ENCODE assay signal across 8 cellular contexts in genomic region chr14:75050852-75051555, GRCh38. TPM values are rescaled to one million over a fixed set of nuclear protein-coding genes. Genes with fewer than 3 reads are reported as not detected.
DNase-seq lines count a peak whose midpoint lies in the region; ATAC-seq and TF ChIP-seq lines count a peak whose summit lies in the region.

Gene MLH3, minus strand, starts transcription at chr14:75051467. Its CDS starts 1,812 bp downstream, at chr14:75049655.

- peaks cover 10% of the 10 kb centered on the region for H3K79me2 ChIP-seq in parathyroid adenoma

- no peaks in the 10 kb centered on the region for H3K9me3 Mint-ChIP-seq in T-cell
- no peaks in the 10 kb centered on the region for H3K9me3 Mint-ChIP-seq in activated naive CD8-positive, alpha-beta T cell treated with anti-CD3 and anti-CD28 coated beads, Interleukin-2, amount 50 U/mL, for 24 hours

- DNase-seq in ELR (ENCODE audit: low read depth) (peak; percentile 86), NCI-H128 (lab: John Stamatoyannopoulos, UW; ENCODE audit: unreplicated experiment) (peak; percentile 73), T-cell (peak; percentile 55 to 82 (median 73)), Right ventricle myocardium superior (peak; percentile 92), thyroid gland (peak; percentile 90 to 92)
- peak; percentile 82 for DNase-seq in activated naive CD8-positive, alpha-beta T cell treated with anti-CD3 and anti-CD28 coated beads, Interleukin-2, amount 50 U/mL, for 24 hours

- WGBS in thyroid gland, 2 donors = 2 to 3% methylated on average over 31 to 38 of the region's 59 CpGs

- peak within 1 kb of the TSS; percentile 68 for H3K9ac ChIP-seq in parathyroid adenoma

- H3K27ac ChIP-seq in parathyroid adenoma = peak within 1 kb of the TSS; percentile 81
- H3K27ac ChIP-seq in thyroid gland = peak within 1 kb of the TSS; percentile 94 to 95 (median 95)

- POLR2A ChIA-PET in T-cell (lab: Charles Lee) = no interaction called here

- peaks cover 26% of the 10 kb centered on the region for H3K36me3 Mint-ChIP-seq in T-cell
- peaks cover 56% of the 10 kb centered on the region for H3K36me3 Mint-ChIP-seq in activated naive CD8-positive, alpha-beta T cell treated with anti-CD3 and anti-CD28 coated beads, Interleukin-2, amount 50 U/mL, for 24 hours (ENCODE audit: low read depth)

- H2AFZ ChIP-seq in parathyroid adenoma = peak within 1 kb of the TSS; percentile 94

- ATAC-seq in HG02588 (IDR thresholded peaks at IDR 0.05; ENCODE audit: unreplicated experiment) = peak; percentile 71
- ATAC-seq in T-cell (replicated peaks in 1 of 4) = peak; percentile 77 to 87 (median 82)
- ATAC-seq in activated naive CD8-positive, alpha-beta T cell treated with anti-CD3 and anti-CD28 coated beads, Interleukin-2, amount 50 U/mL, for 24 hours = peak; percentile 64
- peak; percentile 93 for ATAC-seq in Right ventricle myocardium superior (ENCODE audit: poor library complexity)

- peak within 1 kb of the TSS; percentile 64 for H3K4me2 ChIP-seq in parathyroid adenoma (ENCODE audit: low read length)

- H3K27ac Mint-ChIP-seq in T-cell = peak within 1 kb of the TSS; percentile 90 to 91
- H3K27ac Mint-ChIP-seq in activated naive CD8-positive, alpha-beta T cell treated with anti-CD3 and anti-CD28 coated beads, Interleukin-2, amount 50 U/mL, for 24 hours = peak within 1 kb of the TSS; percentile 93

- peaks cover 6% of the 10 kb centered on the region for H3K4me1 ChIP-seq in parathyroid adenoma
- H3K4me1 ChIP-seq in thyroid gland = peaks cover 33 to 37% of the 10 kb centered on the region in 2 donors

- peak within 1 kb of the TSS; percentile 92 to 93 (median 92) for H3K4me3 Mint-ChIP-seq in T-cell
- H3K4me3 Mint-ChIP-seq in activated naive CD8-positive, alpha-beta T cell treated with anti-CD3 and anti-CD28 coated beads, Interleukin-2, amount 50 U/mL, for 24 hours = peak within 1 kb of the TSS; percentile 87

- H3K9me3 ChIP-seq in parathyroid adenoma (ENCODE audit: control insufficient read depth, low read length) (no peaks in the 10 kb centered on the region), thyroid gland (no peaks in the 10 kb centered on the region)

- no peaks in the 10 kb centered on the region for H3K27me3 ChIP-seq in parathyroid adenoma (ENCODE audit: control insufficient read depth, insufficient read depth, low read length)
- H3K27me3 ChIP-seq in thyroid gland = no peaks in the 10 kb centered on the region

- H3K4me3 ChIP-seq in parathyroid adenoma (ENCODE audit: low read depth, low read length) (peak within 1 kb of the TSS; percentile 85), thyroid gland (replicated peaks in 1 of 3) (peak within 1 kb of the TSS; percentile 44 to 50 (median 45))

- intact Hi-C loops in Right ventricle myocardium superior (cut with DNase I) = no loop called here
- intact Hi-C loops in thyroid gland (cut with DNase I) = no loop called here

- no peaks in the 10 kb centered on the region for H3K36me3 ChIP-seq in parathyroid adenoma (ENCODE audit: control insufficient read depth, insufficient read depth, low read length)
- no peaks in the 10 kb centered on the region for H3K36me3 ChIP-seq in thyroid gland

- peak in 1 of 2 donors; percentile 91 for TF ChIP-seq POLR2A in thyroid gland (IDR thresholded peaks at IDR 0.05)

- TF ChIP-seq CTCF in parathyroid adenoma (IDR thresholded peaks at IDR 0.05) (no peak), thyroid gland (IDR thresholded peaks at IDR 0.05) (no peak)

- H3K4me1 Mint-ChIP-seq in T-cell = peaks cover 46 to 53% (median 48%) of the 10 kb centered on the region in 3 donors
- peaks cover 53% of the 10 kb centered on the region for H3K4me1 Mint-ChIP-seq in activated naive CD8-positive, alpha-beta T cell treated with anti-CD3 and anti-CD28 coated beads, Interleukin-2, amount 50 U/mL, for 24 hours

- no peaks in the 10 kb centered on the region for H3K27me3 Mint-ChIP-seq in T-cell
- peaks cover 4% of the 10 kb centered on the region for H3K27me3 Mint-ChIP-seq in activated naive CD8-positive, alpha-beta T cell treated with anti-CD3 and anti-CD28 coated beads, Interleukin-2, amount 50 U/mL, for 24 hours

- CTCF ChIA-PET in T-cell (lab: Charles Lee) = interaction anchor here in 1 of 2 donors (0.6 to 1.0 kb wide), 2 partner anchors 14 to 168 kb away, joined by 3 to 6 read pairs; no protein-coding TSS in a partner anchor

RNA-seq across cellular contexts. Expression of gene MLH3, which starts in this region (rescaled TPM):
- total RNA-seq in T-cell (10 to 100 TPM; 17.3 to 28.2 (median 22.1) TPM), Right ventricle myocardium superior (21.8 TPM), thyroid gland (10 to 100 TPM; 48.1 to 68.1 (median 57.9) TPM)

Comparison
In these comparisons a context has a peak if more than half of its experiments do, and no peak if none do; other contexts are left out.
1. Peak in every context shown above with its lines: DNase-seq, ATAC-seq, H3K4me3 ChIP-seq and H3K27ac ChIP-seq.